Comparison of ENCODE assay signal across 13 cellular contexts in genomic region chr3:122646146-122646988, GRCh38. TPM values are rescaled to one million over a fixed set of nuclear protein-coding genes. Genes with fewer than 3 reads are reported as not detected.
DNase-seq lines count a peak whose midpoint lies in the region; ATAC-seq and TF ChIP-seq lines count a peak whose summit lies in the region.
"Had no signal": no experiment of that assay in that cellular context is flagged by ENCODE, and none has a peak within 500 bp of the region (broad histone marks: within the 10 kb centered on the region; RNA-seq: fewer than 3 reads in every experiment).

No MANE protein-coding gene starts in this region.

- POLR2A ChIA-PET in activated B cell treated with CpG ODN at 0.5 μM for 24 hours (lab: Charles Lee): interaction anchor here (1.1 to 1.5 kb wide), 2 partner anchors 49 to 72 kb away, joined by 3 to 4 read pairs; no protein-coding TSS in a partner anchor
- POLR2A ChIA-PET in CD4-positive, alpha-beta T cell (lab: Charles Lee): no interaction called here

- peak overlapping the region in 1 of 5 donors; percentile 21 for H3K27ac ChIP-seq in adrenal gland
- no peak overlapping the region for H3K27ac ChIP-seq in CD4-positive, alpha-beta T cell (ENCODE audit: low read depth, low read length)
- H3K27ac ChIP-seq: coronary artery, sigmoid colon had no signal

- no peak for TF ChIP-seq CTCF in activated B cell treated with CpG ODN at 0.5 μM for 24 hours (IDR thresholded peaks at IDR 0.05)
- no peak for TF ChIP-seq CTCF in adrenal gland (IDR thresholded peaks at IDR 0.05)
- no peak for TF ChIP-seq CTCF in CD4-positive, alpha-beta T cell (IDR thresholded peaks at IDR 0.05)

- H3K9me3 Mint-ChIP-seq in activated naive CD4-positive, alpha-beta T cell treated with anti-CD3 and anti-CD28 coated beads, Interleukin-2, amount 10 ng/mL, durations not matched to agents 7 days and 5 days: no peaks in the 10 kb centered on the region
- H3K9me3 Mint-ChIP-seq in activated B cell treated with CpG ODN at 0.5 μM for 24 hours: no peaks in the 10 kb centered on the region
- H3K9me3 Mint-ChIP-seq in CD4-positive, alpha-beta T cell: no peaks in the 10 kb centered on the region

- H3K9me3 ChIP-seq in adrenal gland (replicated peaks in 1 of 3): no peaks in the 10 kb centered on the region
- no peaks in the 10 kb centered on the region for H3K9me3 ChIP-seq in CD4-positive, alpha-beta T cell (ENCODE audit: control insufficient read depth, low read length)
- H3K9me3 ChIP-seq: sigmoid colon had no signal

- WGBS in adrenal gland, 4 donors: 65 to 86% (median 79%) methylated on average over 5 of the region's 5 CpGs

- ATAC-seq in GM21529 (IDR thresholded peaks at IDR 0.05; ENCODE audit: unreplicated experiment): peak; percentile 52
- peak; percentile 45 for ATAC-seq in activated B cell treated with CpG ODN at 0.5 μM for 24 hours (ENCODE audit: low read depth)
- peak; percentile 73 for ATAC-seq in stimulated activated naive CD8-positive, alpha-beta T cell treated with anti-CD3 and anti-CD28 coated beads, Interleukin-15, Interleukin-2, amounts not matched to agents 100 U/mL and 50 U/mL, for 24 hours
- ATAC-seq in CD4-positive, alpha-beta T cell (ENCODE audit: poor library complexity): no peak

- intact Hi-C loops in activated B cell treated with CpG ODN at 0.5 μM for 24 hours (cut with micrococcal nuclease) (loop anchor here (2.0 kb wide), 1 partner anchor 16 kb away; no protein-coding TSS in a partner anchor), adrenal gland (cut with DNase I) (no loop called here)
- intact Hi-C loops in CD4-positive, alpha-beta T cell (cut with DNase I, micrococcal nuclease): no loop called here

- peaks cover 55% of the 10 kb centered on the region for H3K4me1 Mint-ChIP-seq in activated naive CD4-positive, alpha-beta T cell treated with anti-CD3 and anti-CD28 coated beads, Interleukin-2, amount 10 ng/mL, durations not matched to agents 7 days and 5 days
- H3K4me1 Mint-ChIP-seq in activated B cell treated with CpG ODN at 0.5 μM for 24 hours: peaks cover 27% of the 10 kb centered on the region
- H3K4me1 Mint-ChIP-seq in CD4-positive, alpha-beta T cell (ENCODE audit: low read depth): no peaks in the 10 kb centered on the region

- peak overlapping the region; percentile 93 for H3K27ac Mint-ChIP-seq in activated naive CD4-positive, alpha-beta T cell treated with anti-CD3 and anti-CD28 coated beads, Interleukin-2, amount 10 ng/mL, durations not matched to agents 7 days and 5 days
- peak overlapping the region; percentile 18 for H3K27ac Mint-ChIP-seq in activated B cell treated with CpG ODN at 0.5 μM for 24 hours
- no peak overlapping the region for H3K27ac Mint-ChIP-seq in CD4-positive, alpha-beta T cell

- CTCF ChIA-PET in activated naive CD4-positive, alpha-beta T cell treated with anti-CD3 and anti-CD28 coated beads, Interleukin-2, amount 10 ng/mL, durations not matched to agents 7 days and 5 days (lab: Charles Lee): interaction anchor here (1.0 to 2.3 kb wide), 3 partner anchors 23 to 82 kb away, joined by 3 to 9 read pairs (median 3); partner anchors contain the start of genes DTX3L and PARP9
- CTCF ChIA-PET in activated B cell treated with CpG ODN at 0.5 μM for 24 hours (lab: Charles Lee): no interaction called here
- CTCF ChIA-PET in CD4-positive, alpha-beta T cell (lab: Charles Lee): no interaction called here

- TF ChIP-seq POLR2A in adrenal gland (IDR thresholded peaks at IDR 0.05): no peak

- H3K27me3 Mint-ChIP-seq in activated naive CD4-positive, alpha-beta T cell treated with anti-CD3 and anti-CD28 coated beads, Interleukin-2, amount 10 ng/mL, durations not matched to agents 7 days and 5 days: peaks cover 15% of the 10 kb centered on the region
- no peaks in the 10 kb centered on the region for H3K27me3 Mint-ChIP-seq in activated B cell treated with CpG ODN at 0.5 μM for 24 hours
- no peaks in the 10 kb centered on the region for H3K27me3 Mint-ChIP-seq in CD4-positive, alpha-beta T cell

- peak overlapping the region; percentile 71 for H3K4me3 Mint-ChIP-seq in activated naive CD4-positive, alpha-beta T cell treated with anti-CD3 and anti-CD28 coated beads, Interleukin-2, amount 10 ng/mL, durations not matched to agents 7 days and 5 days
- no peak overlapping the region for H3K4me3 Mint-ChIP-seq in activated B cell treated with CpG ODN at 0.5 μM for 24 hours
- no peak overlapping the region for H3K4me3 Mint-ChIP-seq in CD4-positive, alpha-beta T cell

- no peak overlapping the region for H3K4me3 ChIP-seq in adrenal gland
- H3K4me3 ChIP-seq: coronary artery, sigmoid colon had no signal

- H3K36me3 Mint-ChIP-seq in activated naive CD4-positive, alpha-beta T cell treated with anti-CD3 and anti-CD28 coated beads, Interleukin-2, amount 10 ng/mL, durations not matched to agents 7 days and 5 days: peaks cover 15% of the 10 kb centered on the region
- H3K36me3 Mint-ChIP-seq in activated B cell treated with CpG ODN at 0.5 μM for 24 hours (ENCODE audit: low read depth): no peaks in the 10 kb centered on the region
- no peaks in the 10 kb centered on the region for H3K36me3 Mint-ChIP-seq in CD4-positive, alpha-beta T cell (ENCODE audit: low read depth)

- DNase-seq in activated naive CD4-positive, alpha-beta T cell treated with anti-CD3 and anti-CD28 coated beads, Interleukin-2, amount 10 ng/mL, durations not matched to agents 7 days and 5 days: no peak
- DNase-seq in activated naive CD4-positive, alpha-beta T cell treated with anti-CD3 and anti-CD28 coated beads, Interleukin-2, amount 50 U/mL, for 16 hours: no peak
- no peak for DNase-seq in activated B cell treated with CpG ODN at 0.5 μM for 24 hours
- no peak for DNase-seq in stimulated activated naive CD8-positive, alpha-beta T cell treated with anti-CD3 and anti-CD28 coated beads, Interleukin-15, Interleukin-2, amounts not matched to agents 100 U/mL and 50 U/mL, for 24 hours
- DNase-seq in NCI-H345 treated with DMSO at 0.1 percent for 48 hours (lab: John Stamatoyannopoulos, UW; ENCODE audit: unreplicated experiment): no peak
- DNase-seq in adrenal gland: no peak
- no peak for DNase-seq in CD4-positive, alpha-beta T cell
- DNase-seq: NCI-H1417, NCI-H524 treated with DMSO at 0.1 percent for 48 hours, Right ventricle myocardium superior, sigmoid colon had no signal

- H3K27me3 ChIP-seq in adrenal gland: no peaks in the 10 kb centered on the region
- H3K27me3 ChIP-seq in CD4-positive, alpha-beta T cell (ENCODE audit: control insufficient read depth, insufficient read depth, low read length): no peaks in the 10 kb centered on the region
- H3K27me3 ChIP-seq: sigmoid colon had no signal

- no peaks in the 10 kb centered on the region for H3K4me1 ChIP-seq in adrenal gland (replicated peaks in 1 of 2)
- H3K4me1 ChIP-seq: sigmoid colon had no signal

- H3K36me3 ChIP-seq in adrenal gland (replicated peaks in 1 of 2): no peaks in the 10 kb centered on the region
- H3K36me3 ChIP-seq: sigmoid colon had no signal

RNA-seq across cellular contexts. Expression of gene PARP14, which starts 34.3 kb away (rescaled TPM):
- total RNA-seq in activated B cell treated with CpG ODN at 0.5 μM for 24 hours (186 and 221 TPM in 2 replicates), adrenal gland (10 to 100 TPM; 30.8 to 90.2 (median 49.2) TPM)
- polyA plus RNA-seq in adrenal gland: 10 to 100 TPM; 17.4 to 24.1 (median 17.6) TPM
- 10 to 100 TPM; 29.0 to 31.6 TPM for total RNA-seq in CD4-positive, alpha-beta T cell
